ENCODE assay signal across 17 cellular contexts in genomic region chr4:6548882-6549230, GRCh38.
"Had no signal": no experiment of that assay in that cellular context is flagged by ENCODE, and none has a peak within 500 bp of the region (broad histone marks: within the 10 kb centered on the region; RNA-seq: fewer than 3 reads in every experiment).

No MANE protein-coding gene starts in this region.

- H3K36me3 ChIP-seq: adrenal gland, breast epithelium, SJSA1 had no signal

- H3K4me1 ChIP-seq: adrenal gland, body of pancreas, breast epithelium, SJSA1 had no signal

- ATAC-seq: activated CD8-positive, alpha-beta T cell treated with anti-CD3 and anti-CD28 coated beads, Interleukin-2, amount 10 ng/mL, durations not matched to agents 7 days and 5 days; activated T-cell treated with anti-CD3 and anti-CD28 coated beads, Interleukin-2, amount 50 U/mL, for 4 hours; body of pancreas had no signal

- DNase-seq: activated CD4-positive, alpha-beta T cell treated with anti-CD3 and anti-CD28 coated beads, Interleukin-2, amount 10 ng/mL, durations not matched to agents 24 days and 14 days; activated gamma-delta T cell treated with Interleukin-2 at 50 U/mL for 16 hours; activated T-cell treated with anti-CD3 and anti-CD28 coated beads for 4 hours; activated T-cell treated with anti-CD3 and anti-CD28 coated beads, Interleukin-2, amount 50 U/mL, for 4 hours; MM.1S; NCI-H1436 treated with DMSO at 0.1 percent for 48 hours; NK-92 treated with Interleukin-12 subunit alpha and Interleukin-12 subunit beta, amount 100 ng/mL, for 24 hours; T1000 had no signal

- H3K4me3 ChIP-seq: adrenal gland, body of pancreas, breast epithelium, PC-9, SJSA1 had no signal

- H3K27ac ChIP-seq: adrenal gland, body of pancreas, breast epithelium, PC-9, SJSA1 had no signal

- H3K9me3 Mint-ChIP-seq: activated CD4-positive, alpha-beta T cell treated with anti-CD3 and anti-CD28 coated beads, Interleukin-2, amount 10 ng/mL, durations not matched to agents 24 days and 14 days had no signal

- H3K9me3 ChIP-seq: adrenal gland, SJSA1 had no signal

- H3K4me3 Mint-ChIP-seq: activated CD4-positive, alpha-beta T cell treated with anti-CD3 and anti-CD28 coated beads, Interleukin-2, amount 10 ng/mL, durations not matched to agents 24 days and 14 days; activated CD8-positive, alpha-beta T cell treated with anti-CD3 and anti-CD28 coated beads, Interleukin-2, amount 10 ng/mL, durations not matched to agents 7 days and 5 days; activated naive CD4-positive, alpha-beta T cell treated with anti-CD3 and anti-CD28 coated beads for 36 hours; activated T-cell treated with anti-CD3 and anti-CD28 coated beads, Interleukin-2, amount 50 U/mL, for 4 hours; activated T-helper 1 cell treated with anti-CD3 and anti-CD28 coated beads, Interleukin-12 subunit alpha, Interleukin-12 subunit beta, Interleukin-2, Interleukin-4 antibody, amounts not matched to agents 30 ng/mL and 10 ng/mL and 1 ng/mL, durations not matched to agents 14 hours and 24 hours and 36 hours had no signal

- H3K27ac Mint-ChIP-seq: activated CD4-positive, alpha-beta T cell treated with anti-CD3 and anti-CD28 coated beads, Interleukin-2, amount 10 ng/mL, durations not matched to agents 24 days and 14 days; activated CD8-positive, alpha-beta T cell treated with anti-CD3 and anti-CD28 coated beads, Interleukin-2, amount 10 ng/mL, durations not matched to agents 7 days and 5 days; activated naive CD4-positive, alpha-beta T cell treated with anti-CD3 and anti-CD28 coated beads for 36 hours; activated naive CD4-positive, alpha-beta T cell treated with anti-CD3 and anti-CD28 coated beads, Interleukin-2, amount 50 U/mL, for 72 hours; activated T-helper 1 cell treated with anti-CD3 and anti-CD28 coated beads, Interleukin-12 subunit alpha, Interleukin-12 subunit beta, Interleukin-2, Interleukin-4 antibody, amounts not matched to agents 30 ng/mL and 10 ng/mL and 1 ng/mL, durations not matched to agents 14 hours and 24 hours and 36 hours had no signal
